ENCODE assay signal across 30 cellular contexts in the genomic region with DNA sequence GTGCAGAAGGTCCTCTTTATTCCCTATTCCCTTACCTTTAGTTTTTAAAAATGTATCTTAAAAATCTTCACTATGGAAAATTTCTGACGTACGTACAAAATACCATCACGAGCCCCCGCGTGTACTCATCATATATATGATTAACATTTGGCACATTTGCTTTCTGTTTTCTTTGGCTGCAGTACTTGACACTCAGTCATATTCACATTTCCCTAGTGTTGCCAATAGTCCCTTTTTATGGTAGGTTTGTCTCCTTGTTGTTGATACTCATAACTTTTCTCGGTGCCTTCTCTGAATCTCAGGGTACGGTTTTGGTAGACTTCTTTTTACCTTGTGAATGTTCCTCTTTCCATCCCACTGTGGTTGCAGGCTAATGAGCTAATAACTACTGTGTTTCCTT.
"Had no signal": no experiment of that assay in that cellular context is flagged by ENCODE, and none has a peak within 500 bp of the region (broad histone marks: within the 10 kb centered on the region; RNA-seq: fewer than 3 reads in every experiment).

No MANE protein-coding gene starts in this region.

- DNase-seq: islet precursor cell; left ventricle myocardium inferior; mesendoderm; naive B cell; natural killer cell; nephron progenitor cell; occipital lobe; ovary; stimulated activated CD4-positive, alpha-beta T cell treated with anti-CD3 and anti-CD28 coated beads, Interleukin-12 subunit alpha, Interleukin-12 subunit beta, amount 100 ng/mL, for 4 hours; stimulated activated CD4-positive, alpha-beta T cell treated with anti-CD3 and anti-CD28 coated beads, Interleukin-15, amount 100 ng/mL, for 24 hours; stimulated activated CD4-positive, alpha-beta T cell treated with anti-CD3 and anti-CD28 coated beads, Interleukin-2, amount 100 ng/mL, for 24 hours; stimulated activated CD4-positive, alpha-beta T cell treated with anti-CD3 and anti-CD28 coated beads, Interleukin-4, amount 100 ng/mL, for 1 hour; stimulated activated naive CD4-positive, alpha-beta T cell treated with Interleukin-2 at 50 U/mL for 16 hours; stimulated activated naive CD8-positive, alpha-beta T cell treated with anti-CD3 and anti-CD28 coated beads, Interleukin-15, amount 100 ng/mL, for 72 hours; substantia nigra; testis; thyroid gland; transverse colon; upper lobe of right lung had no signal

- H3K9me3 ChIP-seq: left ventricle myocardium inferior, neutrophil, ovary, right atrium auricular region, testis, thyroid gland, transverse colon, upper lobe of right lung had no signal

- H3K27me3 ChIP-seq: hepatocyte, neural progenitor cell, neutrophil, ovary, right atrium auricular region, testis, thyroid gland, transverse colon, upper lobe of right lung had no signal

- H2AFZ ChIP-seq: hepatocyte, neural progenitor cell had no signal

- H3K27ac Mint-ChIP-seq: mesothelial cell of epicardium; natural killer cell; nephron progenitor cell; neural progenitor cell; progenitor cell of endocrine pancreas; stimulated activated memory B cell treated with anti-CD40 and anti-IgM and Interleukin-4, amounts not matched to agents 10 μg/mL and 1 μg/mL and 100 μg/mL, for 72 hours had no signal

- H3K36me3 ChIP-seq: neural progenitor cell, ovary had no signal

- FAIRE-seq: urothelium cell line had no signal

- H3K4me1 Mint-ChIP-seq: mesothelial cell of epicardium, nephron progenitor cell, neural progenitor cell had no signal

- H3K27ac ChIP-seq: hepatocyte, left ventricle myocardium inferior, neural progenitor cell, neutrophil, ovary, right atrium auricular region, skin epidermis, testis, thyroid gland, transverse colon, upper lobe of right lung had no signal

- ATAC-seq: natural killer cell; sciatic nerve; stimulated activated memory B cell treated with anti-CD40 and anti-IgM and Interleukin-4, amounts not matched to agents 10 μg/mL and 1 μg/mL and 100 μg/mL, for 72 hours; stimulated activated naive CD8-positive, alpha-beta T cell treated with anti-CD3 and anti-CD28 coated beads, Interleukin-15, amount 100 ng/mL, for 72 hours; upper lobe of right lung had no signal

- H3K4me2 ChIP-seq: hepatocyte, neural progenitor cell had no signal

- H3K9ac ChIP-seq: neural progenitor cell had no signal

- H3K27me3 Mint-ChIP-seq: naive B cell; progenitor cell of endocrine pancreas; stimulated activated memory B cell treated with anti-CD40 and anti-IgM and Interleukin-4, amounts not matched to agents 10 μg/mL and 1 μg/mL and 100 μg/mL, for 72 hours; stimulated activated naive CD8-positive, alpha-beta T cell treated with anti-CD3 and anti-CD28 coated beads, Interleukin-15, amount 100 ng/mL, for 72 hours had no signal

- H3K4me3 ChIP-seq: hepatocyte, left ventricle myocardium inferior, lung, neural progenitor cell, ovary, right atrium auricular region, skin epidermis, testis, thyroid gland, transverse colon, upper lobe of right lung had no signal

- H3K4me3 Mint-ChIP-seq: mesothelial cell of epicardium; naive B cell; natural killer cell; nephron progenitor cell; neural progenitor cell; stimulated activated memory B cell treated with anti-CD40 and anti-IgM and Interleukin-4, amounts not matched to agents 10 μg/mL and 1 μg/mL and 100 μg/mL, for 72 hours; stimulated activated naive CD8-positive, alpha-beta T cell treated with anti-CD3 and anti-CD28 coated beads, Interleukin-15, amount 100 ng/mL, for 72 hours had no signal

- H3K4me1 ChIP-seq: neural progenitor cell, right atrium auricular region, testis, thyroid gland, transverse colon, upper lobe of right lung had no signal

- H3K9me3 Mint-ChIP-seq: mesothelial cell of epicardium; naive B cell; natural killer cell; nephron progenitor cell; neural progenitor cell; stimulated activated memory B cell treated with anti-CD40 and anti-IgM and Interleukin-4, amounts not matched to agents 10 μg/mL and 1 μg/mL and 100 μg/mL, for 72 hours; stimulated activated naive CD8-positive, alpha-beta T cell treated with anti-CD3 and anti-CD28 coated beads, Interleukin-15, amount 100 ng/mL, for 72 hours had no signal
